ENCODE assay signal across 11 cellular contexts in the genomic region with DNA sequence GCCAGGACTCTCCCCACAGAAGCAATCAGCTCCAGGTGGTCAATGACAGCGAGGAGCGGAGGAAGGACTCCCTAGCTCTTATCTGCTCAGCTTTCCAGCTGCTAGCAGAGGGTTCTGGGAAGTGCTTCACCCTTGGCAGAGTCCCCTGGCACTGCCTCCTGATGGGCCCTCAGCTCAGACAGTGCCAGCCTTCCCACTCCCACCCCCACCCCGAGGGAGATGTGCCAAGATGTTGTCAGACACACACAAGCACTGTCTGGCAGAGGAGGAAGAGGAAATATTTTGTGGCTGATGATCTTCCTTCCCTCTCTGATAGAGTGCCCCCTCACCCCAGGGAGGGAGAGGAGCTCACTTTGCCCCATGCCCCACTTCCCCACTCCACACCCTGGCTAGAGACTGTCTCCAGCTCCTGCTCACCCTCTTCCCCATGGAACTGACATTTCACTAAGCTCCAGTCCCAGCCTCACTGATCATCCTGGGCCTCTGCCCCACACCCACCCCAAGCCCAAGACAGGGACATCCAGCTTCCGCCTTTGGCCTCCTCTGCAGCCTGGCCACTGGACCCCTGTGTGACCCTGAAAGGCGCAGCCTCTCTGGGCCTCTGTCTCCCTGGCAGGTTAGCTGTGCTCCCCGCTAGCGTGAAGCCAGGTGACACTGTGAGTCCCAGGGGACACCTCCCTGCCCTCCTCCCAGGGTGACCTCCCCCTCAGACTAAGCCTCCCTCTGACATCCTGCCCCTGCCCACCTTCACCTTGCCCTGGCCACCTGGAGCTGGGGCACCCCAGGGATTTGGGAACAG. TPM values are rescaled to one million over a fixed set of nuclear protein-coding genes. Genes with fewer than 3 reads are reported as not detected.
DNase-seq lines count a peak whose midpoint lies in the region; ATAC-seq and TF ChIP-seq lines count a peak whose summit lies in the region.
"Had no signal": no experiment of that assay in that cellular context is flagged by ENCODE, and none has a peak within 500 bp of the region (broad histone marks: within the 10 kb centered on the region; RNA-seq: fewer than 3 reads in every experiment).

No MANE protein-coding gene starts in this region.

- BruUV-seq in OCI-LY7 (replicated peaks; lab: Mats Ljungman, UMichigan): no TSS peak

- H4K20me1 ChIP-seq in OCI-LY7 (ENCODE audit: insufficient read depth, low read length): no peaks in the 10 kb centered on the region

- H3K27ac ChIP-seq in caudate nucleus (ENCODE audit: low read depth, low read length) (peak overlapping the region; percentile 67), liver (ENCODE audit: low read depth in 1 of 2, low read length in 2 of 2) (peak overlapping the region; percentile 69 to 77), thyroid gland (peak overlapping the region in 1 of 3 donors; percentile 17), OCI-LY7 (ENCODE audit: low read depth, low read length, poor library complexity, severe bottlenecking) (no peak overlapping the region)

- ATAC-seq in HG03378 (IDR thresholded peaks at IDR 0.05; ENCODE audit: unreplicated experiment): no peak

- H3K27me3 ChIP-seq in liver (ENCODE audit: control insufficient read depth in 4 of 4, insufficient read depth in 4 of 4, low read length in 3 of 4) (no peaks in the 10 kb centered on the region), thyroid gland (no peaks in the 10 kb centered on the region)

- CTCF ChIA-PET in OCI-LY7 (lab: Charles Lee; ENCODE audit: unreplicated experiment): interaction anchor here (0.7 to 1.2 kb wide), 3 partner anchors 10 to 54 kb away, joined by 3 read pairs; no protein-coding TSS in a partner anchor

- H3K4me3 ChIP-seq in liver (ENCODE audit: low read depth in 1 of 3, low read length in 3 of 3) (no peak overlapping the region), thyroid gland (replicated peaks in 1 of 3) (no peak overlapping the region), OCI-LY7 (ENCODE audit: low read depth, low read length, poor library complexity, severe bottlenecking) (no peak overlapping the region)

- peak; percentile 25 to 55 for TF ChIP-seq RAD21 in liver (IDR thresholded peaks at IDR 0.05)

- TF ChIP-seq POLR2A in thyroid gland (IDR thresholded peaks at IDR 0.05): no peak

- intact Hi-C loops in thyroid gland (cut with DNase I): no loop called here
- intact Hi-C loops in OCI-LY7 (cut with micrococcal nuclease; ENCODE audit: unreplicated experiment): no loop called here

- no peaks in the 10 kb centered on the region for H3K79me2 ChIP-seq in OCI-LY7 (ENCODE audit: insufficient read depth, low read depth, low read length)

- H3K9me2 ChIP-seq in OCI-LY7 (ENCODE audit: insufficient read depth, low read length): no peaks in the 10 kb centered on the region

- H3K4me1 ChIP-seq in liver (ENCODE audit: control insufficient read depth in 4 of 4, insufficient read depth in 4 of 4, low read length in 3 of 4): peaks cover 15 to 58% (median 39%) of the 10 kb centered on the region in 4 donors
- H3K4me1 ChIP-seq in thyroid gland: peaks cover 13 to 28% of the 10 kb centered on the region in 2 donors
- no peaks in the 10 kb centered on the region for H3K4me1 ChIP-seq in OCI-LY7 (ENCODE audit: insufficient read depth, low read length, poor library complexity, severe bottlenecking)

- TF ChIP-seq CTCF in liver (IDR thresholded peaks at IDR 0.05; ENCODE audit: low read depth, low read length, missing input control) (no peak), thyroid gland (IDR thresholded peaks at IDR 0.05) (no peak), OCI-LY7 (conservative IDR thresholded peaks at IDR 0.05; ENCODE audit: low read length) (no peak)

- WGBS in liver: 53% methylated on average over 7 of the region's 7 CpGs
- WGBS in thyroid gland, 2 donors: 57 to 71% methylated on average over 7 of the region's 7 CpGs

- H3K36me3 ChIP-seq in liver (ENCODE audit: control insufficient read depth in 4 of 4, insufficient read depth in 3 of 4, low read depth in 1 of 4, low read length in 3 of 4) (peaks cover 10 to 49% (median 42%) of the 10 kb centered on the region in 4 donors), thyroid gland (no peaks in the 10 kb centered on the region), OCI-LY7 (ENCODE audit: insufficient read depth, low read length) (no peaks in the 10 kb centered on the region)

- no peak overlapping the region for H3K4me2 ChIP-seq in OCI-LY7 (ENCODE audit: low read length)

- no peak overlapping the region for H3K9ac ChIP-seq in liver (ENCODE audit: low read depth in 1 of 2, low read length in 2 of 2)

- no peaks in the 10 kb centered on the region for H3K9me3 ChIP-seq in liver (ENCODE audit: control insufficient read depth in 4 of 4, low read length in 3 of 4)
- no peaks in the 10 kb centered on the region for H3K9me3 ChIP-seq in thyroid gland
- H3K9me3 ChIP-seq in OCI-LY7 (ENCODE audit: low read length): no peaks in the 10 kb centered on the region

- DNase-seq in NCI-H2107 treated with DMSO at 0.1 percent for 48 hours (lab: John Stamatoyannopoulos, UW; ENCODE audit: unreplicated experiment) (peak; percentile 21), NCI-H2107 (lab: John Stamatoyannopoulos, UW) (no peak), caudate nucleus (lab: John Stamatoyannopoulos, UW) (peak in 36 of 61 donors; percentile 8 to 72 (median 38)), thyroid gland (peak; percentile 80 to 81), OCI-LY7 (ENCODE audit: low spot score) (no peak), NCI-H2227 treated with DMSO at 0.1 percent for 48 hours (lab: John Stamatoyannopoulos, UW) (no peak)
- DNase-seq: cortex of kidney, glutamatergic neuron, H9 had no signal

- POLR2A ChIA-PET in OCI-LY7 (lab: Charles Lee): interaction anchor here (0.5 to 0.8 kb wide), 4 partner anchors 138 to 939 kb away, joined by 3 to 5 read pairs (median 3); no protein-coding TSS in a partner anchor

- H2AFZ ChIP-seq in OCI-LY7 (ENCODE audit: low read length): no peak overlapping the region

TF ChIP-seq in liver, 16 proteins besides CTCF, POLR2A, EP300 and RAD21 (continues in another document):
- peak; percentile 41 to 47 for TF ChIP-seq JUND (IDR thresholded peaks at IDR 0.05)
- TF ChIP-seq GABPA (IDR thresholded peaks at IDR 0.05 in 1 of 2, conservative IDR thresholded peaks at IDR 0.05 in 1 of 2): no peak
- TF ChIP-seq TAF1 (conservative IDR thresholded peaks at IDR 0.05): no peak
- TF ChIP-seq RXRA (IDR thresholded peaks at IDR 0.05): peak; percentile 85 to 86
- peak; percentile 46 for TF ChIP-seq YY1 (IDR thresholded peaks at IDR 0.05)
- peak; percentile 73 for TF ChIP-seq SP1 (IDR thresholded peaks at IDR 0.05)
- TF ChIP-seq HNF4G (IDR thresholded peaks at IDR 0.05): no peak
- TF ChIP-seq, protein P1, sequence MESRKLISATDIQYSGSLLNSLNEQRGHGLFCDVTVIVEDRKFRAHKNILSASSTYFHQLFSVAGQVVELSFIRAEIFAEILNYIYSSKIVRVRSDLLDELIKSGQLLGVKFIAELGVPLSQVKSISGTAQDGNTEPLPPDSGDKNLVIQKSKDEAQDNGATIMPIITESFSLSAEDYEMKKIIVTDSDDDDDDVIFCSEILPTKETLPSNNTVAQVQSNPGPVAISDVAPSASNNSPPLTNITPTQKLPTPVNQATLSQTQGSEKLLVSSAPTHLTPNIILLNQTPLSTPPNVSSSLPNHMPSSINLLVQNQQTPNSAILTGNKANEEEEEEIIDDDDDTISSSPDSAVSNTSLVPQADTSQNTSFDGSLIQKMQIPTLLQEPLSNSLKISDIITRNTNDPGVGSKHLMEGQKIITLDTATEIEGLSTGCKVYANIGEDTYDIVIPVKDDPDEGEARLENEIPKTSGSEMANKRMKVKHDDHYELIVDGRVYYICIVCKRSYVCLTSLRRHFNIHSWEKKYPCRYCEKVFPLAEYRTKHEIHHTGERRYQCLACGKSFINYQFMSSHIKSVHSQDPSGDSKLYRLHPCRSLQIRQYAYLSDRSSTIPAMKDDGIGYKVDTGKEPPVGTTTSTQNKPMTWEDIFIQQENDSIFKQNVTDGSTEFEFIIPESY (IDR thresholded peaks at IDR 0.05): no peak
- peak; percentile 13 for TF ChIP-seq FOXA2 (IDR thresholded peaks at IDR 0.05)
- no peak for TF ChIP-seq FOXA1 (IDR thresholded peaks at IDR 0.05)
- TF ChIP-seq, protein P2, sequence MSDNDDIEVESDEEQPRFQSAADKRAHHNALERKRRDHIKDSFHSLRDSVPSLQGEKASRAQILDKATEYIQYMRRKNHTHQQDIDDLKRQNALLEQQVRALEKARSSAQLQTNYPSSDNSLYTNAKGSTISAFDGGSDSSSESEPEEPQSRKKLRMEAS (IDR thresholded peaks at IDR 0.05): peak; percentile 77
- TF ChIP-seq NR2F2 (IDR thresholded peaks at IDR 0.05): peak; percentile 21
- peak; percentile 68 to 78 for TF ChIP-seq HNF4A (conservative IDR thresholded peaks at IDR 0.05)

RNA-seq across cellular contexts. Expression of gene SLCO2B1, which starts 44.5 kb away (rescaled TPM):
- total RNA-seq in liver (100 to 1,000 TPM in 1 of 2 donors, 10 to 100 TPM in 1; 92.1 to 184 TPM), thyroid gland (100 to 1,000 TPM in 1 of 4 donors, 10 to 100 TPM in 3; 22.0 to 244 (median 56.9) TPM), OCI-LY7 (2022) (not detected in 2 replicates)
- 100 to 1,000 TPM in 1 of 2 donors, 10 to 100 TPM in 1; 52.7 to 179 TPM for polyA plus RNA-seq in liver
- total RNA-seq in OCI-LY7 (2014; rRNA removed; shearing (Covaris generic)): 0.03 TPM in 1 of 2 replicates, not detected in the other
- total RNA-seq: H9 had no signal

RNA-seq across cellular contexts. Expression of gene TPBGL, which starts 45.2 kb away (rescaled TPM):
- total RNA-seq in liver (not detected), thyroid gland (under 1 TPM in 3 of 4 donors, not detected in 1; 0.67 to 0.89 (median 0.79) TPM), OCI-LY7 (2022) (not detected in 2 replicates)
- under 1 TPM in 1 of 2 donors, not detected in 1; 0.05 TPM for polyA plus RNA-seq in liver
- total RNA-seq in OCI-LY7 (2014; rRNA removed; shearing (Covaris generic)): not detected in 2 replicates

Comparison
In these comparisons a context has a peak if more than half of its experiments do, and no peak if none do; other contexts are left out.
1. DNase-seq: peak in NCI-H2107 treated with DMSO at 0.1 percent for 48 hours (single experiment), caudate nucleus (36 of 61) and thyroid gland (2 of 2); none in NCI-H2107 (single experiment), OCI-LY7 (single experiment) and NCI-H2227 treated with DMSO at 0.1 percent for 48 hours (single experiment).
2. RNA of gene SLCO2B1, which starts 44.5 kb away (total RNA-seq): 92.1 to 184 TPM in liver and 22.0 to 244 TPM in thyroid gland; 0.03 TPM in OCI-LY7; every median in the first group is over 10 times any median in the second.